15 cellular contexts compared by ENCODE assay signal in the genomic region with DNA sequence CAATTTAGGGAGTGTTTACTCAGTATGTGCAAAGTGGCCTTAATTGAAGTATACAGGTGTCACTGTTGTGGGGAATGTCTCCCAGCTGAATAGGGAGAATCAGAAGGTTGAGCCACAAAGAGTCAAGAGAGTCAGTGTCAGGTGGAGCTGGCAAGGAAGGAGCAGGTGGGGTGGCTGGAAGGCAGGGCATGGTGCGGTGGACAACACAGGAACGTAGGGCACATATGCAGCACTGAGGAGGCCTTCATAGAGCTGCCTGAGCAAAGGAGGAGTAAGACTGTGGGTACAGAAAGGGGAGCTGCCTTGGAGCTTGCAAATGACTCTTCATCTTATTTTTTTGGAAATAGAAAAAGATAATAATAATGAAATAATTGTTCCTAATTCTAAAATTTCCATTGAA. TPM values are rescaled to one million over a fixed set of nuclear protein-coding genes. Genes with fewer than 3 reads are reported as not detected.
DNase-seq lines count a peak whose midpoint lies in the region; ATAC-seq and TF ChIP-seq lines count a peak whose summit lies in the region.
"Had no signal": no experiment of that assay in that cellular context is flagged by ENCODE, and none has a peak within 500 bp of the region (broad histone marks: within the 10 kb centered on the region; RNA-seq: fewer than 3 reads in every experiment).

No MANE protein-coding gene starts in this region.

- no peaks in the 10 kb centered on the region for H3K27me3 ChIP-seq in H7 (ENCODE audit: control insufficient read depth, insufficient read depth, low read length)

- peaks cover 24% of the 10 kb centered on the region for H3K4me1 ChIP-seq in HEK293 (ENCODE audit: control insufficient read depth, insufficient read depth, low read length)

- ATAC-seq in GM19397 (IDR thresholded peaks at IDR 0.05; ENCODE audit: unreplicated experiment), result no peak
- ATAC-seq: A549, HCT116 had no signal

- H3K4me1 Mint-ChIP-seq in T-helper 1 cell treated with Interleukin-12 subunit alpha and Interleukin-12 subunit beta and Interleukin-4 antibody, amounts not matched to agents 30 μg/mL and 1 μg/mL, for 36 hours (ENCODE audit: low read depth), result peaks cover 86% of the 10 kb centered on the region
- H3K4me1 Mint-ChIP-seq in dendritic cell treated with granulocyte-macrophage colony-stimulating factor and Interleukin-4, amounts not matched to agents 40 ng/mL and 50 ng/mL, for 4 days (ENCODE audit: low read depth), result peaks cover 89% of the 10 kb centered on the region
- H3K4me1 Mint-ChIP-seq in progenitor cell of endocrine pancreas (ENCODE audit: low read depth), result peaks cover 62% of the 10 kb centered on the region

- intact Hi-C loops in dendritic cell treated with granulocyte-macrophage colony-stimulating factor and Interleukin-4, amounts not matched to agents 40 ng/mL and 50 ng/mL, for 4 days (cut with micrococcal nuclease), result loop anchor here (2.0 kb wide), 2 partner anchors 15 to 27 kb away; no protein-coding TSS in a partner anchor

- H3K27me3 Mint-ChIP-seq in T-helper 1 cell treated with Interleukin-12 subunit alpha and Interleukin-12 subunit beta and Interleukin-4 antibody, amounts not matched to agents 30 μg/mL and 1 μg/mL, for 36 hours (ENCODE audit: low read depth), result no peaks in the 10 kb centered on the region
- no peaks in the 10 kb centered on the region for H3K27me3 Mint-ChIP-seq in dendritic cell treated with granulocyte-macrophage colony-stimulating factor and Interleukin-4, amounts not matched to agents 40 ng/mL and 50 ng/mL, for 4 days
- no peaks in the 10 kb centered on the region for H3K27me3 Mint-ChIP-seq in progenitor cell of endocrine pancreas

- peak overlapping the region; percentile 59 for H3K4me3 Mint-ChIP-seq in T-helper 1 cell treated with Interleukin-12 subunit alpha and Interleukin-12 subunit beta and Interleukin-4 antibody, amounts not matched to agents 30 μg/mL and 1 μg/mL, for 36 hours
- no peak overlapping the region for H3K4me3 Mint-ChIP-seq in dendritic cell treated with granulocyte-macrophage colony-stimulating factor and Interleukin-4, amounts not matched to agents 40 ng/mL and 50 ng/mL, for 4 days
- no peak overlapping the region for H3K4me3 Mint-ChIP-seq in progenitor cell of endocrine pancreas (ENCODE audit: low read depth)

- H3K36me3 ChIP-seq in HEK293 (ENCODE audit: control insufficient read depth in 2 of 2, insufficient read depth in 1 of 2, low read length in 2 of 2) (no peaks in the 10 kb centered on the region), H7 (replicated peaks; ENCODE audit: control insufficient read depth, insufficient read depth, low read length) (no peaks in the 10 kb centered on the region)

- peak overlapping the region; percentile 97 for H3K27ac Mint-ChIP-seq in T-helper 1 cell treated with Interleukin-12 subunit alpha and Interleukin-12 subunit beta and Interleukin-4 antibody, amounts not matched to agents 30 μg/mL and 1 μg/mL, for 36 hours
- peak overlapping the region; percentile 89 for H3K27ac Mint-ChIP-seq in dendritic cell treated with granulocyte-macrophage colony-stimulating factor and Interleukin-4, amounts not matched to agents 40 ng/mL and 50 ng/mL, for 4 days
- H3K27ac Mint-ChIP-seq in progenitor cell of endocrine pancreas, result peak overlapping the region; percentile 84

- POLR2A ChIA-PET in HEK293 (lab: Yijun Ruan, JAX), result interaction anchor here (1.4 kb wide), 1 partner anchor 20 kb away, joined by 4 read pairs; the partner anchor contains the start of gene ARHGEF3

- H3K9me3 ChIP-seq in HEK293 (ENCODE audit: control insufficient read depth, insufficient read depth, low read depth, low read length), result no peaks in the 10 kb centered on the region
- H3K9me3 ChIP-seq: A549 had no signal

- no peak for DNase-seq in T-helper 1 cell
- DNase-seq in progenitor cell of endocrine pancreas (ENCODE audit: low spot score, unreplicated experiment), result no peak
- DNase-seq in H7, result no peak
- DNase-seq in central memory CD4-positive, alpha-beta T cell, result no peak
- DNase-seq: DMS 273 treated with DMSO at 0.1 percent for 48 hours, NCI-H1105, NCI-H748 treated with DMSO at 0.1 percent for 48 hours, nucleus accumbens had no signal

- H3K4me3 ChIP-seq in HEK293 (ENCODE audit: low read depth, low read length) (no peak overlapping the region), H7 (ENCODE audit: insufficient read depth, low read depth, low read length) (no peak overlapping the region)
- H3K4me3 ChIP-seq: A549 had no signal

- CTCF ChIA-PET in HEK293 (lab: Yijun Ruan, JAX), result interaction anchor here (1.1 kb wide), 1 partner anchor 207 kb away, joined by 3 read pairs; no protein-coding TSS in a partner anchor

- H3K9me3 Mint-ChIP-seq in T-helper 1 cell treated with Interleukin-12 subunit alpha and Interleukin-12 subunit beta and Interleukin-4 antibody, amounts not matched to agents 30 μg/mL and 1 μg/mL, for 36 hours, result no peaks in the 10 kb centered on the region
- no peaks in the 10 kb centered on the region for H3K9me3 Mint-ChIP-seq in dendritic cell treated with granulocyte-macrophage colony-stimulating factor and Interleukin-4, amounts not matched to agents 40 ng/mL and 50 ng/mL, for 4 days
- H3K9me3 Mint-ChIP-seq in progenitor cell of endocrine pancreas (ENCODE audit: low read depth), result peaks cover 4% of the 10 kb centered on the region

- H3K27ac ChIP-seq in HEK293 (ENCODE audit: extremely low read depth, low read depth, low read length), result 0 out of 2 replicates have a peak overlapping the region, but pooled peaks have one; percentile 88
- H3K27ac ChIP-seq: A549, RWPE1 had no signal

- peaks cover 45% of the 10 kb centered on the region for H3K36me3 Mint-ChIP-seq in T-helper 1 cell treated with Interleukin-12 subunit alpha and Interleukin-12 subunit beta and Interleukin-4 antibody, amounts not matched to agents 30 μg/mL and 1 μg/mL, for 36 hours (ENCODE audit: low read depth)
- no peaks in the 10 kb centered on the region for H3K36me3 Mint-ChIP-seq in dendritic cell treated with granulocyte-macrophage colony-stimulating factor and Interleukin-4, amounts not matched to agents 40 ng/mL and 50 ng/mL, for 4 days (ENCODE audit: low read depth)
- peaks cover 18% of the 10 kb centered on the region for H3K36me3 Mint-ChIP-seq in progenitor cell of endocrine pancreas (ENCODE audit: insufficient read depth)

- TF ChIP-seq CTCF in HEK293 (tag by site-specific recombination; IDR thresholded peaks at IDR 0.05), result no peak
- TF ChIP-seq CTCF in progenitor cell of endocrine pancreas (IDR thresholded peaks at IDR 0.05; ENCODE audit: unreplicated experiment), result no peak

TF ChIP-seq in HEK293, 187 proteins besides CTCF, POLR2A, EP300 and RAD21:
- TF ChIP-seq ZNF530 (tag by site-specific recombination; IDR thresholded peaks at IDR 0.05; ENCODE audit: low read depth) (no peak), ZBTB17 (tag by site-specific recombination; IDR thresholded peaks at IDR 0.05) (no peak), ZNF16 (tag by site-specific recombination; IDR thresholded peaks at IDR 0.05; ENCODE audit: low read depth) (no peak), ZNF777 (tag by site-specific recombination; IDR thresholded peaks at IDR 0.05; ENCODE audit: borderline replicate concordance) (no peak), ZNF521 (tag by site-specific recombination; IDR thresholded peaks at IDR 0.05) (no peak), KLF10 (tag by site-specific recombination; IDR thresholded peaks at IDR 0.05) (no peak), ZBTB21 (tag by site-specific recombination; IDR thresholded peaks at IDR 0.05) (no peak)

RNA-seq across cellular contexts. Expression of gene ARHGEF3, which starts 20.0 kb away (rescaled TPM):
- 60.4 and 72.2 TPM in 2 replicates for total RNA-seq in progenitor cell of endocrine pancreas
- 3.6 and 3.8 TPM in 2 replicates for total RNA-seq in H7 (2014; rRNA removed; shearing (Covaris generic))

Comparison
In these comparisons a context has a peak if more than half of its experiments do, and no peak if none do; other contexts are left out.
1. RNA of gene ARHGEF3, which starts 20.0 kb away (total RNA-seq): 60.4 to 72.2 TPM in progenitor cell of endocrine pancreas; 3.6 to 3.8 TPM in H7; every median in the first group is over 10 times any median in the second.
2. Peak in every context shown above with its lines, with median percentiles within 50 percentile points of each other: H3K27ac Mint-ChIP-seq.